In the genomic region with DNA sequence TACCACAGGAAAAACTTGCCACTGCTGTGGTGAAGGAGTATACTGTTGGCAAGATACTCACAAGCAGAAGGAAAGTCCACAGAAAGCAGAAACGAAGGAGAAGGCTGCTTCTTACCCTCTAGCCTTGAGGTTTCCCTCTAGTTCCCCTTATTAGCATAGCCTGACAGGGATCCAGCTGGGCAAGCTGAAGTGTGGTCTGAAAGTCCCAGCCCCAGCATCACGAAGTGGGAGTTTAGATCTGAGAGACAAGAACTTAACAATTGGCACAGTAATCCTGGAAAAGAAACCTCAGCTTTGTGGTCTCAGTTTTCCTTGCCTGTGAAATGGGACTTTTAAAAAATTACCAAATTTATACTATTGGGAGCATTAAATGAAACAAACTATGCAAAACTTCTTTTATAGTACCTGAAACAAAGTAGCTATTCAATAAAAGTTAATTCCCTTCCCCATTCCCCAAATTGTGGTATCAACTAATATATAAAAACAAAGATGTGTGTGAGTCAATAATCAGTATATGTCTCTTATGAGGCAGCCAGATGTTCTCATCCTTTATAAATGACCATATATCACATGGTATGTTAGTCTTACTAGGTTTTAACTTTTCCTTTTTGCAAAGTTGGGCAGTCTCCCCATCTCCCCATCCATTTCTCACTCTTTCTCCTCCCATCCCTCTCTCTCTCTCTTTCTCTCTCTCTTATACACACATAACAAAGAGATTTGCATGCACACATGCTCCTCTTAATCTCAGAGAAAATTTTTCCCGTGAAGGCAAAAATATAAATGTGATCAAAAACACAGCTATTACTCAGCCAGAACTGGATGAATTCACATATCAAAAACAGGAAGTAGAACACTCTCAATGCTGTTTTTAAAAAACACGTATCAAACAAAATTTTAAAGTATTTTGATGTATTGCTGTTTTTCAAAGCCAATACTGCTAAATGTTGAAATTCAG, we compare ENCODE assay signal across 15 cellular contexts. TPM values are rescaled to one million over a fixed set of nuclear protein-coding genes. Genes with fewer than 3 reads are reported as not detected.
DNase-seq lines count a peak whose midpoint lies in the region; ATAC-seq and TF ChIP-seq lines count a peak whose summit lies in the region.
"Had no signal": no experiment of that assay in that cellular context is flagged by ENCODE, and none has a peak within 500 bp of the region (broad histone marks: within the 10 kb centered on the region; RNA-seq: fewer than 3 reads in every experiment).

No MANE protein-coding gene starts in this region.

- H4K20me1 ChIP-seq in GM23338 (replicated peaks; ENCODE audit: insufficient read depth), result no peaks in the 10 kb centered on the region

- peaks cover 8% of the 10 kb centered on the region for H3K36me3 Mint-ChIP-seq in GM23338 (ENCODE audit: low read depth)
- peaks cover 24 to 42% (median 38%) of the 10 kb centered on the region in 3 donors for H3K36me3 Mint-ChIP-seq in immature natural killer cell
- H3K36me3 Mint-ChIP-seq in naive thymus-derived CD8-positive, alpha-beta T cell, result peaks cover 46 to 79% (median 66%) of the 10 kb centered on the region in 3 donors

- H3K36me3 ChIP-seq in GM23338 (ENCODE audit: insufficient read depth) (no peaks in the 10 kb centered on the region), stomach (peaks cover 0 to 2% (median under 1%) of the 10 kb centered on the region in 4 donors)
- H3K36me3 ChIP-seq: gastrocnemius medialis had no signal

- TF ChIP-seq CTCF in GM23338 (conservative IDR thresholded peaks at IDR 0.05; ENCODE audit: low read depth in 2 of 2) (no peak), fibroblast of mammary gland (conservative IDR thresholded peaks at IDR 0.05; ENCODE audit: control insufficient read depth, insufficient read depth, low read depth, low read length) (no peak), stomach (IDR thresholded peaks at IDR 0.05) (no peak)

- no peaks in the 10 kb centered on the region for H3K9me3 ChIP-seq in stomach
- H3K9me3 ChIP-seq: BE2C, gastrocnemius medialis had no signal

- peaks cover 1% of the 10 kb centered on the region for H3K27me3 Mint-ChIP-seq in GM23338 (ENCODE audit: insufficient read depth, low read depth, poor library complexity)
- peaks cover 0 to 2% (median 0%) of the 10 kb centered on the region in 3 donors for H3K27me3 Mint-ChIP-seq in immature natural killer cell (ENCODE audit: low read depth in 3 of 3)
- H3K27me3 Mint-ChIP-seq in naive thymus-derived CD8-positive, alpha-beta T cell, result no peaks in the 10 kb centered on the region
- H3K27me3 Mint-ChIP-seq: activated CD4-positive, alpha-beta memory T cell treated with anti-CD3 and anti-CD28 coated beads, Interleukin-2, amount 10 ng/mL, durations not matched to agents 7 days and 5 days had no signal

- no peak overlapping the region for H3K27ac ChIP-seq in GM23338 (ENCODE audit: low read depth)
- no peak overlapping the region for H3K27ac ChIP-seq in stomach
- H3K27ac ChIP-seq: gastrocnemius medialis had no signal

- H3K4me1 Mint-ChIP-seq in GM23338, result peaks cover 4% of the 10 kb centered on the region; the same call in 2 of the 3 replicates
- peaks cover 0 to 8% of the 10 kb centered on the region in 2 donors for H3K4me1 Mint-ChIP-seq in immature natural killer cell
- peaks cover 5 to 14% (median 10%) of the 10 kb centered on the region in 4 donors for H3K4me1 Mint-ChIP-seq in naive thymus-derived CD8-positive, alpha-beta T cell

- no peak overlapping the region for H3K4me2 ChIP-seq in GM23338

- 67 to 72% (median 69%) methylated on average over 4 of the region's 4 CpGs for WGBS in stomach, 5 donors

- H3K27me3 ChIP-seq in GM23338 (ENCODE audit: insufficient read depth) (no peaks in the 10 kb centered on the region), stomach (no peaks in the 10 kb centered on the region)
- H3K27me3 ChIP-seq: BE2C, gastrocnemius medialis had no signal

- no peak for TF ChIP-seq POLR2A in stomach (IDR thresholded peaks at IDR 0.05)

- intact Hi-C loops in stomach (cut with DNase I; ENCODE audit: low total_unique reads), result no loop called here

- no peak for TF ChIP-seq EP300 in stomach (IDR thresholded peaks at IDR 0.05)

- no peak overlapping the region for H3K4me3 ChIP-seq in GM23338
- H3K4me3 ChIP-seq in fibroblast of mammary gland (ENCODE audit: control insufficient read depth, low read depth, low read length), result no peak overlapping the region
- H3K4me3 ChIP-seq in stomach, result no peak overlapping the region
- H3K4me3 ChIP-seq: gastrocnemius medialis had no signal

- DNase-seq in GM23338 (ENCODE audit: low spot score), result no peak
- DNase-seq in MV-4-11 (lab: John Stamatoyannopoulos, UW), result peak; percentile 94
- peak; percentile 60 for DNase-seq in fibroblast of mammary gland (ENCODE audit: low read depth)
- no peak for DNase-seq in immature natural killer cell
- no peak for DNase-seq in stomach
- no peak for DNase-seq in naive thymus-derived CD8-positive, alpha-beta T cell
- DNase-seq in EL, result no peak
- DNase-seq: activated CD4-positive, alpha-beta memory T cell treated with anti-CD3 and anti-CD28 coated beads, Interleukin-2, amount 10 ng/mL, durations not matched to agents 7 days and 5 days; activated naive CD4-positive, alpha-beta T cell treated with anti-CD3 and anti-CD28 coated beads, Interleukin-2, amount 50 U/mL, for 16 hours; BE2C; cortex of kidney; gastrocnemius medialis; NCI-H1436 treated with DMSO at 0.1 percent for 48 hours; NK-92 treated with Interleukin-12 subunit alpha and Interleukin-12 subunit beta, amount 100 ng/mL, for 24 hours had no signal

- H3F3A ChIP-seq in GM23338 (replicated peaks; ENCODE audit: low read depth), result no peaks in the 10 kb centered on the region

- no peaks in the 10 kb centered on the region for H3K4me1 ChIP-seq in GM23338 (ENCODE audit: insufficient read depth)
- no peaks in the 10 kb centered on the region for H3K4me1 ChIP-seq in stomach
- H3K4me1 ChIP-seq: BE2C, gastrocnemius medialis had no signal

- peaks cover 9% of the 10 kb centered on the region for H3K9me3 Mint-ChIP-seq in GM23338
- peaks cover 1 to 10% (median 5%) of the 10 kb centered on the region in 6 donors for H3K9me3 Mint-ChIP-seq in immature natural killer cell
- H3K9me3 Mint-ChIP-seq in naive thymus-derived CD8-positive, alpha-beta T cell, result peaks cover 6 to 26% (median 14%) of the 10 kb centered on the region in 9 donors

- H3K9me2 ChIP-seq in GM23338 (ENCODE audit: insufficient read depth), result no peaks in the 10 kb centered on the region

- POLR2A ChIA-PET in naive thymus-derived CD8-positive, alpha-beta T cell (lab: Charles Lee), result no interaction called here

- no peak overlapping the region for H3K4me3 Mint-ChIP-seq in GM23338
- H3K4me3 Mint-ChIP-seq in immature natural killer cell, result no peak overlapping the region
- H3K4me3 Mint-ChIP-seq in naive thymus-derived CD8-positive, alpha-beta T cell, result no peak overlapping the region
- H3K4me3 Mint-ChIP-seq: activated CD4-positive, alpha-beta memory T cell treated with anti-CD3 and anti-CD28 coated beads, Interleukin-2, amount 10 ng/mL, durations not matched to agents 7 days and 5 days had no signal

- ATAC-seq in GM18502 (IDR thresholded peaks at IDR 0.05; ENCODE audit: poor library complexity, unreplicated experiment) (peak; percentile 76), GM23338 (peak; percentile 27; the same call in 1 of the 3 replicates)
- no peak for ATAC-seq in naive thymus-derived CD8-positive, alpha-beta T cell
- ATAC-seq: gastrocnemius medialis had no signal

- H3K27ac Mint-ChIP-seq in GM23338 (no peak overlapping the region), immature natural killer cell (no peak overlapping the region)
- H3K27ac Mint-ChIP-seq in naive thymus-derived CD8-positive, alpha-beta T cell, result peak overlapping the region in 2 of 10 donors; percentile 6 to 17
- H3K27ac Mint-ChIP-seq: activated CD4-positive, alpha-beta memory T cell treated with anti-CD3 and anti-CD28 coated beads, Interleukin-2, amount 10 ng/mL, durations not matched to agents 7 days and 5 days had no signal

- no peaks in the 10 kb centered on the region for H3K79me2 ChIP-seq in GM23338 (replicated peaks; ENCODE audit: insufficient read depth)

- no peak overlapping the region for H2AFZ ChIP-seq in GM23338

TF ChIP-seq in GM23338, 12 proteins besides CTCF, POLR2A, EP300 and RAD21 (continues in another document):
- TF ChIP-seq ZNF114 (CRISPR knock-in tag; IDR thresholded peaks at IDR 0.05) (no peak), CREB1 (CRISPR knock-in tag; IDR thresholded peaks at IDR 0.05; ENCODE audit: low read depth) (no peak)
- TF ChIP-seq, protein P1, sequence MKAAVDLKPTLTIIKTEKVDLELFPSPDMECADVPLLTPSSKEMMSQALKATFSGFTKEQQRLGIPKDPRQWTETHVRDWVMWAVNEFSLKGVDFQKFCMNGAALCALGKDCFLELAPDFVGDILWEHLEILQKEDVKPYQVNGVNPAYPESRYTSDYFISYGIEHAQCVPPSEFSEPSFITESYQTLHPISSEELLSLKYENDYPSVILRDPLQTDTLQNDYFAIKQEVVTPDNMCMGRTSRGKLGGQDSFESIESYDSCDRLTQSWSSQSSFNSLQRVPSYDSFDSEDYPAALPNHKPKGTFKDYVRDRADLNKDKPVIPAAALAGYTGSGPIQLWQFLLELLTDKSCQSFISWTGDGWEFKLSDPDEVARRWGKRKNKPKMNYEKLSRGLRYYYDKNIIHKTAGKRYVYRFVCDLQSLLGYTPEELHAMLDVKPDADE (IDR thresholded peaks at IDR 0.05), result no peak

RNA-seq across cellular contexts. Expression of a gene that starts 57.8 kb away (rescaled TPM):
- 15.3 and 17.5 TPM in 2 replicates for total RNA-seq in GM23338 (2014; rRNA removed; shearing (Covaris generic))
- polyA plus RNA-seq in GM23338 (2016; fragmentation: Nextera tagmentation; extraction: Ambion mirVana) (5.4 and 5.7 TPM in 2 replicates), immature natural killer cell (10 to 100 TPM; 13.0 to 22.8 (median 21.4) TPM), stomach (1 to 10 TPM; 3.2 to 5.2 (median 3.9) TPM)
- total RNA-seq in stomach, result 10 to 100 TPM in 4 of 5 donors, 1 to 10 TPM in 1; 2.9 to 40.2 (median 32.7) TPM
- 10 to 100 TPM; 14.3 to 14.8 TPM for total RNA-seq in naive thymus-derived CD8-positive, alpha-beta T cell
- polyA plus RNA-seq in naive thymus-derived CD8-positive, alpha-beta T cell, result 10 to 100 TPM; 17.2 to 21.7 (median 18.9) TPM

Comparison
In these comparisons a context has a peak if more than half of its experiments do, and no peak if none do; other contexts are left out.
1. ATAC-seq: peak in GM18502 (single experiment) and GM23338 (single experiment); none in naive thymus-derived CD8-positive, alpha-beta T cell (0 of 2).
2. DNase-seq: peak in MV-4-11 (single experiment) and fibroblast of mammary gland (single experiment); none in GM23338 (single experiment), immature natural killer cell (0 of 3), stomach (single experiment), naive thymus-derived CD8-positive, alpha-beta T cell (0 of 10) and EL (single experiment).